In the genomic region with DNA sequence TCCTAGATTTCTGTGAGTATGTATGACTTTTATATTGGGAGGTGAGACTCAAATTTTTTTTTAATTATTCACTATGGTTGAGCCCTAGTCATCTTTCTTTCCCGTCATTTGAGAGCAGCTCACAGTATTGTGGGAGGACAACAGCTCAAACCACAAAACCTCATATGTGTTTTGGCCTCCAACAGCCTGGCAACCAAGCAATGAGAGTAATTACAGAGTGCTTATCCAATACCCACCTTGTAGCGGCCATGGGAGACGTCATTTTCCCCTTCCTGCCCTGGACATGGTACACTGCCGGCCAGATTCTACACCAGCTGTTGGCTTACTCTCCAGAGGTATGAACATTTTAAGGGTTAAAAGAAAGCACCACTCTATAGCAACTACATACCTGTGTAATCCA, we compare ENCODE assay signal across 2 cellular contexts.
TF ChIP-seq lines count a peak whose summit lies in the region.

No MANE protein-coding gene starts in this region.

TF ChIP-seq in GM12891, 5 proteins besides CTCF, POLR2A, EP300 and RAD21:
- TF ChIP-seq TAF1 (IDR thresholded peaks at IDR 0.05; ENCODE audit: low read depth, low read length): no peak
- TF ChIP-seq PAX5 (IDR thresholded peaks at IDR 0.05; ENCODE audit: insufficient read depth, low read length, severe bottlenecking): no peak
- no peak for TF ChIP-seq POU2F2 (IDR thresholded peaks at IDR 0.05; ENCODE audit: low read depth, low read length)
- TF ChIP-seq SPI1 (IDR thresholded peaks at IDR 0.05; ENCODE audit: low read depth, low read length): no peak
- no peak for TF ChIP-seq POLR2AphosphoS5 (IDR thresholded peaks at IDR 0.05; ENCODE audit: low read depth, low read length)

TF ChIP-seq in K562, 482 proteins besides CTCF, POLR2A, EP300 and RAD21:
- TF ChIP-seq, protein P1, sequence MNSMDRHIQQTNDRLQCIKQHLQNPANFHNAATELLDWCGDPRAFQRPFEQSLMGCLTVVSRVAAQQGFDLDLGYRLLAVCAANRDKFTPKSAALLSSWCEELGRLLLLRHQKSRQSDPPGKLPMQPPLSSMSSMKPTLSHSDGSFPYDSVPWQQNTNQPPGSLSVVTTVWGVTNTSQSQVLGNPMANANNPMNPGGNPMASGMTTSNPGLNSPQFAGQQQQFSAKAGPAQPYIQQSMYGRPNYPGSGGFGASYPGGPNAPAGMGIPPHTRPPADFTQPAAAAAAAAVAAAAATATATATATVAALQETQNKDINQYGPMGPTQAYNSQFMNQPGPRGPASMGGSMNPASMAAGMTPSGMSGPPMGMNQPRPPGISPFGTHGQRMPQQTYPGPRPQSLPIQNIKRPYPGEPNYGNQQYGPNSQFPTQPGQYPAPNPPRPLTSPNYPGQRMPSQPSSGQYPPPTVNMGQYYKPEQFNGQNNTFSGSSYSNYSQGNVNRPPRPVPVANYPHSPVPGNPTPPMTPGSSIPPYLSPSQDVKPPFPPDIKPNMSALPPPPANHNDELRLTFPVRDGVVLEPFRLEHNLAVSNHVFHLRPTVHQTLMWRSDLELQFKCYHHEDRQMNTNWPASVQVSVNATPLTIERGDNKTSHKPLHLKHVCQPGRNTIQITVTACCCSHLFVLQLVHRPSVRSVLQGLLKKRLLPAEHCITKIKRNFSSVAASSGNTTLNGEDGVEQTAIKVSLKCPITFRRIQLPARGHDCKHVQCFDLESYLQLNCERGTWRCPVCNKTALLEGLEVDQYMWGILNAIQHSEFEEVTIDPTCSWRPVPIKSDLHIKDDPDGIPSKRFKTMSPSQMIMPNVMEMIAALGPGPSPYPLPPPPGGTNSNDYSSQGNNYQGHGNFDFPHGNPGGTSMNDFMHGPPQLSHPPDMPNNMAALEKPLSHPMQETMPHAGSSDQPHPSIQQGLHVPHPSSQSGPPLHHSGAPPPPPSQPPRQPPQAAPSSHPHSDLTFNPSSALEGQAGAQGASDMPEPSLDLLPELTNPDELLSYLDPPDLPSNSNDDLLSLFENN (IDR thresholded peaks at IDR 0.05; ENCODE audit: low read depth in 2 of 2, low read length in 2 of 2): no peak
- TF ChIP-seq, protein P2, sequence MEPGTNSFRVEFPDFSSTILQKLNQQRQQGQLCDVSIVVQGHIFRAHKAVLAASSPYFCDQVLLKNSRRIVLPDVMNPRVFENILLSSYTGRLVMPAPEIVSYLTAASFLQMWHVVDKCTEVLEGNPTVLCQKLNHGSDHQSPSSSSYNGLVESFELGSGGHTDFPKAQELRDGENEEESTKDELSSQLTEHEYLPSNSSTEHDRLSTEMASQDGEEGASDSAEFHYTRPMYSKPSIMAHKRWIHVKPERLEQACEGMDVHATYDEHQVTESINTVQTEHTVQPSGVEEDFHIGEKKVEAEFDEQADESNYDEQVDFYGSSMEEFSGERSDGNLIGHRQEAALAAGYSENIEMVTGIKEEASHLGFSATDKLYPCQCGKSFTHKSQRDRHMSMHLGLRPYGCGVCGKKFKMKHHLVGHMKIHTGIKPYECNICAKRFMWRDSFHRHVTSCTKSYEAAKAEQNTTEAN (CRISPR knock-in tag; IDR thresholded peaks at IDR 0.05): no peak
- TF ChIP-seq ZBTB8A (IDR thresholded peaks at IDR 0.05; ENCODE audit: partially characterized antibody): no peak
- TF ChIP-seq, protein P3, sequence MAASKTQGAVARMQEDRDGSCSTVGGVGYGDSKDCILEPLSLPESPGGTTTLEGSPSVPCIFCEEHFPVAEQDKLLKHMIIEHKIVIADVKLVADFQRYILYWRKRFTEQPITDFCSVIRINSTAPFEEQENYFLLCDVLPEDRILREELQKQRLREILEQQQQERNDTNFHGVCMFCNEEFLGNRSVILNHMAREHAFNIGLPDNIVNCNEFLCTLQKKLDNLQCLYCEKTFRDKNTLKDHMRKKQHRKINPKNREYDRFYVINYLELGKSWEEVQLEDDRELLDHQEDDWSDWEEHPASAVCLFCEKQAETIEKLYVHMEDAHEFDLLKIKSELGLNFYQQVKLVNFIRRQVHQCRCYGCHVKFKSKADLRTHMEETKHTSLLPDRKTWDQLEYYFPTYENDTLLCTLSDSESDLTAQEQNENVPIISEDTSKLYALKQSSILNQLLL (CRISPR knock-in tag; IDR thresholded peaks at IDR 0.05; ENCODE audit: borderline replicate concordance): peak; percentile 34
